30 cellular contexts compared by ENCODE assay signal in genomic region chr1:86530211-86530610, GRCh38. TPM values are rescaled to one million over a fixed set of nuclear protein-coding genes. Genes with fewer than 3 reads are reported as not detected.
"Had no signal": no experiment of that assay in that cellular context is flagged by ENCODE, and none has a peak within 500 bp of the region (broad histone marks: within the 10 kb centered on the region; RNA-seq: fewer than 3 reads in every experiment).

No MANE protein-coding gene starts in this region.

- FAIRE-seq: kidney, urothelium cell line had no signal

- ATAC-seq: foreskin keratinocyte; gastroesophageal sphincter; heart left ventricle; left lobe of liver; natural killer cell; psoas muscle; right cardiac atrium; stimulated activated effector memory CD8-positive, alpha-beta T cell treated with anti-CD3 and anti-CD28 coated beads, Interleukin-12 subunit alpha, Interleukin-12 subunit beta, amount 100 ng/mL, for 72 hours had no signal

- H3K4me3 ChIP-seq: esophagus muscularis mucosa, gastroesophageal sphincter, heart left ventricle, hepatocyte, lung, ovary, psoas muscle, sigmoid colon, stomach, thyroid gland had no signal

- DNase-seq: effector CD8-positive, alpha-beta T cell; endodermal cell; foreskin keratinocyte; heart left ventricle; kidney; natural killer cell; occipital lobe; ovary; posterior cingulate gyrus; psoas muscle; right cardiac atrium; sigmoid colon; stimulated activated CD4-positive, alpha-beta T cell treated with anti-CD3 and anti-CD28 coated beads, Interleukin-2, amount 100 ng/mL, for 24 hours; stimulated activated CD4-positive, alpha-beta T cell treated with anti-CD3 and anti-CD28 coated beads, Interleukin-4, amount 100 ng/mL, for 24 hours; stimulated activated naive CD4-positive, alpha-beta T cell treated with Interleukin-2 at 50 U/mL for 16 hours; stomach; thyroid gland had no signal

- H3K36me3 ChIP-seq: esophagus muscularis mucosa, gastroesophageal sphincter, heart left ventricle, ovary, sigmoid colon, stomach, thyroid gland had no signal

- H3K27me3 ChIP-seq: esophagus muscularis mucosa, foreskin keratinocyte, heart left ventricle, ovary, sigmoid colon, stomach, thyroid gland had no signal

RNA-seq across cellular contexts. Expression of gene CLCA4, which starts 16.7 kb away (rescaled TPM):
- total RNA-seq: endodermal cell, fibroblast of lung, foreskin keratinocyte, left lobe of liver, liver, mononuclear cell, natural killer cell, occipital lobe, renal cortical epithelial cell, skeletal muscle tissue, temporal lobe, thyroid gland had no signal
